Comparison of ENCODE assay signal across 8 cellular contexts in genomic region chr19:29662604-29663404, GRCh38. TPM values are rescaled to one million over a fixed set of nuclear protein-coding genes. Genes with fewer than 3 reads are reported as not detected.
DNase-seq lines count a peak whose midpoint lies in the region; ATAC-seq and TF ChIP-seq lines count a peak whose summit lies in the region.

No MANE protein-coding gene starts in this region.

- H3K27ac ChIP-seq in adrenal gland (peak overlapping the region in 3 of 5 donors; percentile 23 to 86 (median 74)), subcutaneous abdominal adipose tissue (ENCODE audit: low read depth, low read length) (peak overlapping the region; percentile 78)

- H3K36me3 ChIP-seq in adrenal gland (replicated peaks in 1 of 2) (no peaks in the 10 kb centered on the region), kidney epithelial cell (ENCODE audit: control insufficient read depth, insufficient read depth, low read length) (no peaks in the 10 kb centered on the region), subcutaneous abdominal adipose tissue (ENCODE audit: control insufficient read depth in 5 of 5, insufficient read depth in 5 of 5, low read length in 5 of 5) (no peaks in the 10 kb centered on the region)

- H3K27me3 ChIP-seq in adrenal gland, result no peaks in the 10 kb centered on the region
- no peaks in the 10 kb centered on the region for H3K27me3 ChIP-seq in kidney epithelial cell (ENCODE audit: control insufficient read depth, insufficient read depth, low read length)
- H3K27me3 ChIP-seq in subcutaneous abdominal adipose tissue (ENCODE audit: control insufficient read depth in 5 of 5, insufficient read depth in 4 of 5, low read length in 5 of 5), result no peaks in the 10 kb centered on the region

- no peak for ATAC-seq in GM19351 (IDR thresholded peaks at IDR 0.05; ENCODE audit: unreplicated experiment)

- H3K9me3 ChIP-seq in adrenal gland (replicated peaks in 1 of 3) (no peaks in the 10 kb centered on the region), subcutaneous abdominal adipose tissue (ENCODE audit: control insufficient read depth in 5 of 5, low read length in 5 of 5) (no peaks in the 10 kb centered on the region)

- DNase-seq in stimulated activated CD4-positive, alpha-beta T cell treated with anti-CD3 and anti-CD28 coated beads, Interleukin-1b, Interleukin-23, amount 100 ng/mL, for 48 hours, result peak; percentile 61
- DNase-seq in stimulated activated CD4-positive, alpha-beta T cell treated with anti-CD3 and anti-CD28 coated beads, Interleukin-12 subunit alpha, Interleukin-12 subunit beta, amount 100 ng/mL, for 4 hours, result no peak
- DNase-seq in adrenal gland (peak; percentile 42 to 87 (median 71)), kidney epithelial cell (ENCODE audit: low read depth) (peak; percentile 63), NCI-H2081 treated with DMSO at 0.1 percent for 48 hours (lab: John Stamatoyannopoulos, UW) (no peak), CD1c-positive myeloid dendritic cell (ENCODE audit: extremely low spot score) (no peak)

- intact Hi-C loops in adrenal gland (cut with DNase I), result no loop called here

- H3K4me3 ChIP-seq in adrenal gland (no peak overlapping the region), kidney epithelial cell (ENCODE audit: low read depth, low read length) (no peak overlapping the region), subcutaneous abdominal adipose tissue (ENCODE audit: low read depth in 1 of 5, low read length in 5 of 5) (no peak overlapping the region)

- no peak for TF ChIP-seq POLR2A in adrenal gland (IDR thresholded peaks at IDR 0.05)

- peak overlapping the region in 3 of 5 donors; percentile 6 to 37 (median 31) for H3K9ac ChIP-seq in subcutaneous abdominal adipose tissue (ENCODE audit: low read length in 5 of 5)

- H3K4me1 ChIP-seq in adrenal gland (replicated peaks in 1 of 2) (peaks cover 18 to 39% of the 10 kb centered on the region in 2 donors), subcutaneous abdominal adipose tissue (ENCODE audit: control insufficient read depth in 5 of 5, insufficient read depth in 5 of 5, low read length in 5 of 5) (peaks cover 0 to 49% (median 43%) of the 10 kb centered on the region in 5 donors)

- 48 to 53% (median 49%) methylated on average over 15 to 17 of the region's 17 CpGs for WGBS in adrenal gland, 4 donors

- TF ChIP-seq CTCF in adrenal gland (IDR thresholded peaks at IDR 0.05) (no peak), kidney epithelial cell (IDR thresholded peaks at IDR 0.05; ENCODE audit: insufficient read depth, low read length, poor library complexity, severe bottlenecking) (no peak)

RNA-seq across cellular contexts. Expression of gene PLEKHF1, which starts 2.5 kb away (rescaled TPM):
- total RNA-seq in adrenal gland (10 to 100 TPM in 3 of 8 donors, 1 to 10 TPM in 5; 1.7 to 23.1 (median 6.9) TPM), kidney epithelial cell (59.0 and 70.3 TPM in 2 replicates)
- polyA plus RNA-seq in adrenal gland, result 1 to 10 TPM in 2 of 3 donors, under 1 TPM in 1; 0.62 to 9.5 (median 7.9) TPM

RNA-seq across cellular contexts. Expression of gene C19orf12, which starts 52.3 kb away (rescaled TPM):
- total RNA-seq in adrenal gland (10 to 100 TPM; 39.2 to 68.5 (median 48.4) TPM), kidney epithelial cell (39.8 and 39.9 TPM in 2 replicates)
- 10 to 100 TPM; 20.0 to 25.3 (median 25.0) TPM for polyA plus RNA-seq in adrenal gland

RNA-seq across cellular contexts. Expression of gene POP4, which starts 56.7 kb away (rescaled TPM):
- total RNA-seq in adrenal gland, result 100 to 1,000 TPM in 1 of 8 donors, 10 to 100 TPM in 7; 65.4 to 103 (median 71.3) TPM
- polyA plus RNA-seq in adrenal gland, result 100 to 1,000 TPM in 1 of 3 donors, 10 to 100 TPM in 2; 79.9 to 134 (median 85.5) TPM
- 68.1 and 74.9 TPM in 2 replicates for total RNA-seq in kidney epithelial cell

Comparison
In these comparisons a context has a peak if more than half of its experiments do, and no peak if none do; other contexts are left out.
1. DNase-seq: peak in stimulated activated CD4-positive, alpha-beta T cell treated with anti-CD3 and anti-CD28 coated beads, Interleukin-1b, Interleukin-23, amount 100 ng/mL, for 48 hours (single experiment), adrenal gland (7 of 7) and kidney epithelial cell (single experiment); none in stimulated activated CD4-positive, alpha-beta T cell treated with anti-CD3 and anti-CD28 coated beads, Interleukin-12 subunit alpha, Interleukin-12 subunit beta, amount 100 ng/mL, for 4 hours (single experiment), NCI-H2081 treated with DMSO at 0.1 percent for 48 hours (single experiment) and CD1c-positive myeloid dendritic cell (single experiment).